8 cellular contexts compared by ENCODE assay signal in genomic region chr11:17351510-17352176, GRCh38. TPM values are rescaled to one million over a fixed set of nuclear protein-coding genes. Genes with fewer than 3 reads are reported as not detected.
A peak's percentile ranks its signal among the peaks of the same experiment; 100 is the strongest.
DNase-seq lines count a peak whose midpoint lies in the region; ATAC-seq, FAIRE-seq and TF ChIP-seq lines count a peak whose summit lies in the region.

Gene NCR3LG1, plus strand, starts transcription at chr11:17351800. Its CDS starts 170 bp downstream, at chr11:17351970.

- FAIRE-seq in pancreas (lab: Jason Lieb, UNC) = no peak

- H3K4me1 ChIP-seq in Caco-2 (peaks cover 4% of the 10 kb centered on the region), HUES6 (ENCODE audit: control insufficient read depth, insufficient read depth, low read length) (0 out of 2 replicates have a peak, but pooled peaks cover 14% of the 10 kb centered on the region), heart left ventricle (peaks cover 0 to 34% (median 13%) of the 10 kb centered on the region in 12 donors), pancreas (peaks cover 0 to 6% (median 4%) of the 10 kb centered on the region in 3 donors), thyroid gland (peaks cover 3 to 9% of the 10 kb centered on the region in 2 donors)

- POLR2A ChIA-PET in Caco-2 (lab: Charles Lee) = interaction anchor here (0.6 to 0.7 kb wide), 5 partner anchors 28 to 613 kb away, joined by 3 to 10 read pairs (median 5); partner anchors contain the start of gene C11orf58

- intact Hi-C loops in Caco-2 (cut with micrococcal nuclease; ENCODE audit: unreplicated experiment) = loop anchor here (2.0 kb wide), 2 partner anchors 75 to 121 kb away; partner anchors contain the start of gene NUCB2
- intact Hi-C loops in heart left ventricle (cut with DNase I) = loop anchor here in 3 of 10 donors (2.0 to 10.0 kb wide), 5 partner anchors 74 to 144 kb away; partner anchors contain the start of genes NUCB2 (in 2 of the 3) and PIK3C2A (in 1 of the 3)
- intact Hi-C loops in pancreas (cut with DNase I) = no loop called here
- intact Hi-C loops in thyroid gland (cut with DNase I) = no loop called here

- peak within 1 kb of the TSS; percentile 61 for H3K4me3 ChIP-seq in Caco-2 (ENCODE audit: low read depth, low read length)
- peak within 1 kb of the TSS; percentile 50 for H3K4me3 ChIP-seq in HUES6 (ENCODE audit: low read depth, low read length)
- H3K4me3 ChIP-seq in heart left ventricle = peak within 1 kb of the TSS; percentile 46 to 79 (median 70)
- H3K4me3 ChIP-seq in pancreas = peak within 1 kb of the TSS; percentile 18 to 70 (median 62)
- H3K4me3 ChIP-seq in thyroid gland (replicated peaks in 1 of 3) = peak within 1 kb of the TSS; percentile 7 to 52 (median 32)

- no peak for TF ChIP-seq POLR2A in heart left ventricle (IDR thresholded peaks at IDR 0.05)
- TF ChIP-seq POLR2A in thyroid gland (IDR thresholded peaks at IDR 0.05) = peak in 1 of 2 donors; percentile 28

- peak within 1 kb of the TSS; percentile 91 for H3K4me3 Mint-ChIP-seq in Caco-2 (ENCODE audit: unreplicated experiment)
- peak within 1 kb of the TSS; percentile 92 for H3K4me3 Mint-ChIP-seq in activated naive CD8-positive, alpha-beta T cell treated with anti-CD3 and anti-CD28 coated beads, Interleukin-2, amount 50 U/mL, for 24 hours

- peaks cover 14% of the 10 kb centered on the region for H3K4me1 Mint-ChIP-seq in Caco-2 (ENCODE audit: low read depth, unreplicated experiment)
- peaks cover 39% of the 10 kb centered on the region for H3K4me1 Mint-ChIP-seq in activated naive CD8-positive, alpha-beta T cell treated with anti-CD3 and anti-CD28 coated beads, Interleukin-2, amount 50 U/mL, for 24 hours

- peaks cover 11% of the 10 kb centered on the region for H3K36me3 Mint-ChIP-seq in Caco-2 (ENCODE audit: insufficient read depth, unreplicated experiment)
- peaks cover 9% of the 10 kb centered on the region for H3K36me3 Mint-ChIP-seq in activated naive CD8-positive, alpha-beta T cell treated with anti-CD3 and anti-CD28 coated beads, Interleukin-2, amount 50 U/mL, for 24 hours (ENCODE audit: low read depth)

- peak within 1 kb of the TSS; percentile 35 for H3K9ac ChIP-seq in HUES6 (ENCODE audit: low read length)

- ATAC-seq in activated naive CD8-positive, alpha-beta T cell treated with anti-CD3 and anti-CD28 coated beads, Interleukin-2, amount 50 U/mL, for 24 hours = peak; percentile 38
- peak in 3 of 4 donors; percentile 50 to 65 (median 58) for ATAC-seq in heart left ventricle
- ATAC-seq in pancreas = peak; percentile 4 to 53 (median 44)
- ATAC-seq in HG03439 (IDR thresholded peaks at IDR 0.05; ENCODE audit: unreplicated experiment) = no peak

- H3K9me3 ChIP-seq in Caco-2 (no peaks in the 10 kb centered on the region), HUES6 (ENCODE audit: control insufficient read depth, insufficient read depth, low read depth, low read length) (no peaks in the 10 kb centered on the region), heart left ventricle (no peaks in the 10 kb centered on the region), pancreas (no peaks in the 10 kb centered on the region), thyroid gland (no peaks in the 10 kb centered on the region)

- H3K36me3 ChIP-seq in Caco-2 (ENCODE audit: control insufficient read depth, insufficient read depth, low read length) (no peaks in the 10 kb centered on the region), HUES6 (ENCODE audit: control insufficient read depth, insufficient read depth, low read length) (no peaks in the 10 kb centered on the region), heart left ventricle (no peaks in the 10 kb centered on the region), pancreas (no peaks in the 10 kb centered on the region), thyroid gland (no peaks in the 10 kb centered on the region)

- BruUV-seq in Caco-2 (replicated peaks; lab: Mats Ljungman, UMichigan) = TSS peak; percentile 20

- DNase-seq in Caco-2 = peak; percentile 72 to 75
- peak; percentile 59 for DNase-seq in T follicular helper cell (ENCODE audit: low read depth)
- DNase-seq in activated naive CD8-positive, alpha-beta T cell treated with anti-CD3 and anti-CD28 coated beads, Interleukin-2, amount 50 U/mL, for 24 hours = peak; percentile 63
- peak; percentile 44 to 72 (median 50) for DNase-seq in heart left ventricle
- DNase-seq in pancreas = peak; percentile 29 to 74 (median 43)
- peak; percentile 66 for DNase-seq in thyroid gland

- H3K27ac Mint-ChIP-seq in Caco-2 (ENCODE audit: unreplicated experiment) = peak within 1 kb of the TSS; percentile 72
- H3K27ac Mint-ChIP-seq in activated naive CD8-positive, alpha-beta T cell treated with anti-CD3 and anti-CD28 coated beads, Interleukin-2, amount 50 U/mL, for 24 hours = peak within 1 kb of the TSS; percentile 94

- peaks cover 4% of the 10 kb centered on the region for H3K27me3 Mint-ChIP-seq in Caco-2 (ENCODE audit: insufficient read depth, unreplicated experiment)
- no peaks in the 10 kb centered on the region for H3K27me3 Mint-ChIP-seq in activated naive CD8-positive, alpha-beta T cell treated with anti-CD3 and anti-CD28 coated beads, Interleukin-2, amount 50 U/mL, for 24 hours

- WGBS in heart left ventricle, 4 donors = 1 to 3% (median 1%) methylated on average over 50 to 61 of the region's 61 CpGs
- WGBS in pancreas, 2 donors = 3 to 4% methylated on average over 61 of the region's 61 CpGs
- 2 to 5% methylated on average over 32 to 54 of the region's 61 CpGs for WGBS in thyroid gland, 2 donors

- CTCF ChIA-PET in Caco-2 (lab: Charles Lee) = interaction anchor here (0.6 to 0.8 kb wide), 4 partner anchors 46 to 426 kb away, joined by 3 to 7 read pairs (median 5); no protein-coding TSS in a partner anchor

- no peaks in the 10 kb centered on the region for H3K9me3 Mint-ChIP-seq in Caco-2 (ENCODE audit: unreplicated experiment)
- H3K9me3 Mint-ChIP-seq in activated naive CD8-positive, alpha-beta T cell treated with anti-CD3 and anti-CD28 coated beads, Interleukin-2, amount 50 U/mL, for 24 hours = no peaks in the 10 kb centered on the region

- TF ChIP-seq CTCF in Caco-2 (IDR thresholded peaks at IDR 0.05; ENCODE audit: insufficient read depth in 1 of 2, low read depth in 1 of 2, low read length in 1 of 2, severe bottlenecking in 1 of 2, unreplicated experiment in 1 of 2) (no peak), heart left ventricle (IDR thresholded peaks at IDR 0.05) (no peak), pancreas (IDR thresholded peaks at IDR 0.05) (no peak), thyroid gland (IDR thresholded peaks at IDR 0.05) (peak in 1 of 6 experiments; percentile 10)

- H3K27me3 ChIP-seq in Caco-2 (replicated peaks; ENCODE audit: control insufficient read depth, insufficient read depth, low read length) (no peaks in the 10 kb centered on the region), HUES6 (ENCODE audit: control insufficient read depth, insufficient read depth, low read length) (peaks cover 64% of the 10 kb centered on the region), heart left ventricle (no peaks in the 10 kb centered on the region), pancreas (no peaks in the 10 kb centered on the region), thyroid gland (no peaks in the 10 kb centered on the region)

- no peak within 1 kb of the TSS for H3K27ac ChIP-seq in HUES6 (ENCODE audit: low read depth, low read length)
- peak within 1 kb of the TSS in 6 of 12 donors; percentile 41 to 87 (median 66) for H3K27ac ChIP-seq in heart left ventricle
- no peak within 1 kb of the TSS for H3K27ac ChIP-seq in pancreas
- H3K27ac ChIP-seq in thyroid gland = peak within 1 kb of the TSS in 2 of 3 donors; percentile 18 to 87

RNA-seq across cellular contexts. Expression of gene NCR3LG1, which starts in this region (rescaled TPM):
- total RNA-seq in Caco-2 (2022) (14.6 and 14.8 TPM in 2 replicates), heart left ventricle (1 to 10 TPM in 6 of 9 donors, under 1 TPM in 3; 0.70 to 4.0 (median 1.6) TPM), pancreas (1 to 10 TPM in 4 of 6 donors, under 1 TPM in 2; 0.83 to 1.6 (median 1.1) TPM), thyroid gland (1 to 10 TPM; 2.8 to 7.8 (median 7.2) TPM)
- polyA plus RNA-seq in heart left ventricle (1 to 10 TPM in 1 of 2 donors, under 1 TPM in 1; 0.27 to 1.3 TPM), pancreas (under 1 TPM; 0.42 to 0.85 TPM)

Comparison
In these comparisons a context has a peak if more than half of its experiments do, and no peak if none do; other contexts are left out.
1. H3K27ac ChIP-seq: peak in thyroid gland (2 of 3); none in HUES6 (single experiment) and pancreas (0 of 4).
2. Peak in every context shown above with its lines, with median percentiles within 50 percentile points of each other: DNase-seq and H3K4me3 ChIP-seq.